ENCODE assay signal across 24 cellular contexts in genomic region chr5:134575316-134575715, GRCh38. TPM values are rescaled to one million over a fixed set of nuclear protein-coding genes. Genes with fewer than 3 reads are reported as not detected.
DNase-seq lines count a peak whose midpoint lies in the region; ATAC-seq and TF ChIP-seq lines count a peak whose summit lies in the region.
"Had no signal": no experiment of that assay in that cellular context is flagged by ENCODE, and none has a peak within 500 bp of the region (broad histone marks: within the 10 kb centered on the region; RNA-seq: fewer than 3 reads in every experiment).

No MANE protein-coding gene starts in this region.

- H3K9me3 ChIP-seq in heart right ventricle: no peaks in the 10 kb centered on the region
- H3K9me3 ChIP-seq: ascending aorta had no signal

- no peaks in the 10 kb centered on the region for H3K27me3 Mint-ChIP-seq in IgD-negative memory B cell
- H3K27me3 Mint-ChIP-seq in central memory CD8-positive, alpha-beta T cell: no peaks in the 10 kb centered on the region

- intact Hi-C loops in heart right ventricle (cut with DNase I) (loop anchor here in 8 of 10 donors (2.0 to 10.0 kb wide), 8 partner anchors 45 to 203 kb away; partner anchors contain the start of genes CDKN2AIPNL (in 7 of the 8), JADE2 (in 3 of the 8) and UBE2B (in 2 of the 8)), cardiac septum (cut with DNase I) (loop anchor here (5.0 kb wide), 1 partner anchor 203 kb away; the partner anchor contains the start of gene UBE2B)

- H3K36me3 Mint-ChIP-seq in IgD-negative memory B cell: peaks cover 5% of the 10 kb centered on the region
- peaks cover 38% of the 10 kb centered on the region for H3K36me3 Mint-ChIP-seq in central memory CD8-positive, alpha-beta T cell (ENCODE audit: insufficient read depth)
- H3K36me3 Mint-ChIP-seq in stimulated activated effector memory CD8-positive, alpha-beta T cell treated with anti-CD3 and anti-CD28 coated beads, Interleukin-12 subunit alpha, Interleukin-12 subunit beta, amount 100 ng/mL, for 72 hours: peaks cover 86% of the 10 kb centered on the region

- no peak for TF ChIP-seq CTCF in heart right ventricle (IDR thresholded peaks at IDR 0.05)

- H3K4me1 ChIP-seq in heart right ventricle: peaks cover 15 to 64% (median 36%) of the 10 kb centered on the region in 9 donors

- H3K27me3 ChIP-seq in heart right ventricle: no peaks in the 10 kb centered on the region
- H3K27me3 ChIP-seq: ascending aorta had no signal

- ATAC-seq in heart right ventricle: no peak
- no peak for ATAC-seq in central memory CD8-positive, alpha-beta T cell (replicated peaks; ENCODE audit: extremely low read depth, poor library complexity, severe bottlenecking)
- no peak for ATAC-seq in stimulated activated effector memory CD8-positive, alpha-beta T cell treated with anti-CD3 and anti-CD28 coated beads, Interleukin-12 subunit alpha, Interleukin-12 subunit beta, amount 100 ng/mL, for 72 hours
- ATAC-seq: GM12878; stimulated activated naive CD8-positive, alpha-beta T cell treated with anti-CD3 and anti-CD28 coated beads, Interleukin-15, Interleukin-2, amounts not matched to agents 100 U/mL and 50 U/mL, for 24 hours had no signal

- H3K27ac Mint-ChIP-seq in IgD-negative memory B cell: peak overlapping the region in 2 of 3 donors; percentile 52 to 92
- H3K27ac Mint-ChIP-seq in central memory CD8-positive, alpha-beta T cell (ENCODE audit: low read depth): peak overlapping the region; percentile 12
- H3K27ac Mint-ChIP-seq in stimulated activated effector memory CD8-positive, alpha-beta T cell treated with anti-CD3 and anti-CD28 coated beads, Interleukin-12 subunit alpha, Interleukin-12 subunit beta, amount 100 ng/mL, for 72 hours: peak overlapping the region; percentile 88

- no peak overlapping the region for H3K4me3 Mint-ChIP-seq in IgD-negative memory B cell
- no peak overlapping the region for H3K4me3 Mint-ChIP-seq in central memory CD8-positive, alpha-beta T cell
- no peak overlapping the region for H3K4me3 Mint-ChIP-seq in stimulated activated effector memory CD8-positive, alpha-beta T cell treated with anti-CD3 and anti-CD28 coated beads, Interleukin-12 subunit alpha, Interleukin-12 subunit beta, amount 100 ng/mL, for 72 hours

- peaks cover 3 to 95% (median 60%) of the 10 kb centered on the region in 9 donors for H3K36me3 ChIP-seq in heart right ventricle

- H3K4me3 ChIP-seq in heart right ventricle: no peak overlapping the region
- H3K4me3 ChIP-seq: ascending aorta, GM12878, lung, smooth muscle cell had no signal

- DNase-seq in heart right ventricle (no peak), cardiac septum (ENCODE audit: low spot score) (no peak), cerebellum (ENCODE audit: low spot score) (no peak), activated gamma-delta T cell treated with Interleukin-2 at 50 U/mL for 16 hours (no peak), NCI-H69 (lab: John Stamatoyannopoulos, UW) (no peak)
- no peak for DNase-seq in central memory CD8-positive, alpha-beta T cell (ENCODE audit: low spot score in 2 of 2)
- no peak for DNase-seq in stimulated activated effector memory CD8-positive, alpha-beta T cell treated with anti-CD3 and anti-CD28 coated beads, Interleukin-12 subunit alpha, Interleukin-12 subunit beta, amount 100 ng/mL, for 72 hours (ENCODE audit: low spot score in 2 of 2)
- DNase-seq: activated CD4-positive, alpha-beta T cell treated with anti-CD3 and anti-CD28 coated beads for 1 hour; activated effector memory CD4-positive, alpha-beta T cell treated with Interleukin-2 at 50 U/mL for 16 hours; DMS79 treated with DMSO at 0.1 percent for 48 hours; effector CD4-positive, alpha-beta T cell; HCEC 1CT; islet precursor cell; KG1; NCI-H1694 treated with DMSO at 0.1 percent for 48 hours; NCI-H2171 treated with DMSO at 0.1 percent for 48 hours; NCI-H748 treated with DMSO at 0.1 percent for 48 hours; occipital lobe; stimulated activated naive CD8-positive, alpha-beta T cell treated with anti-CD3 and anti-CD28 coated beads, Interleukin-15, Interleukin-2, amounts not matched to agents 100 U/mL and 50 U/mL, for 24 hours had no signal

- H3K9me3 Mint-ChIP-seq in IgD-negative memory B cell: no peaks in the 10 kb centered on the region
- H3K9me3 Mint-ChIP-seq in central memory CD8-positive, alpha-beta T cell: no peaks in the 10 kb centered on the region
- no peaks in the 10 kb centered on the region for H3K9me3 Mint-ChIP-seq in stimulated activated effector memory CD8-positive, alpha-beta T cell treated with anti-CD3 and anti-CD28 coated beads, Interleukin-12 subunit alpha, Interleukin-12 subunit beta, amount 100 ng/mL, for 72 hours

- peak overlapping the region in 7 of 10 donors; percentile 5 to 66 (median 47) for H3K27ac ChIP-seq in heart right ventricle
- H3K27ac ChIP-seq: ascending aorta had no signal

- peaks cover 4 to 10% (median 8%) of the 10 kb centered on the region in 3 donors for H3K4me1 Mint-ChIP-seq in IgD-negative memory B cell
- peaks cover 49% of the 10 kb centered on the region for H3K4me1 Mint-ChIP-seq in central memory CD8-positive, alpha-beta T cell
- H3K4me1 Mint-ChIP-seq in stimulated activated effector memory CD8-positive, alpha-beta T cell treated with anti-CD3 and anti-CD28 coated beads, Interleukin-12 subunit alpha, Interleukin-12 subunit beta, amount 100 ng/mL, for 72 hours: peaks cover 46% of the 10 kb centered on the region

- WGBS in heart right ventricle, 2 donors: 77 to 81% methylated on average over 2 of the region's 2 CpGs

RNA-seq across cellular contexts. Expression of gene JADE2, which starts 49.8 kb away (rescaled TPM):
- total RNA-seq in heart right ventricle (10 to 100 TPM; 17.9 to 38.5 (median 25.2) TPM), cardiac septum (25.7 TPM), cerebellum (4.5 TPM)
- polyA plus RNA-seq in heart right ventricle (1 to 10 TPM; 5.4 to 7.9 TPM), IgD-negative memory B cell (46.7 TPM)

RNA-seq across cellular contexts. Expression of gene SAR1B, which starts 57.3 kb away (rescaled TPM):
- total RNA-seq in heart right ventricle (100 to 1,000 TPM in 4 of 10 donors, 10 to 100 TPM in 6; 80.2 to 114 (median 99.4) TPM), cardiac septum (85.9 TPM), cerebellum (23.4 TPM)
- polyA plus RNA-seq in heart right ventricle (10 to 100 TPM; 17.6 to 52.9 TPM), IgD-negative memory B cell (29.0 TPM)

Comparison
In these comparisons a context has a peak if more than half of its experiments do, and no peak if none do; other contexts are left out.
1. H3K27ac Mint-ChIP-seq: peak in every context shown above with its lines; median percentile 88 in stimulated activated effector memory CD8-positive, alpha-beta T cell treated with anti-CD3 and anti-CD28 coated beads, Interleukin-12 subunit alpha, Interleukin-12 subunit beta, amount 100 ng/mL, for 72 hours; 72 in IgD-negative memory B cell; 12 in central memory CD8-positive, alpha-beta T cell.